In genomic region chr1:39214998-39215873, GRCh38 we compare ENCODE assay signal across 9 cellular contexts. TPM values are rescaled to one million over a fixed set of nuclear protein-coding genes. Genes with fewer than 3 reads are reported as not detected.
DNase-seq lines count a peak whose midpoint lies in the region; ATAC-seq, FAIRE-seq and TF ChIP-seq lines count a peak whose summit lies in the region.
"Had no signal": no experiment of that assay in that cellular context is flagged by ENCODE, and none has a peak within 500 bp of the region (broad histone marks: within the 10 kb centered on the region; RNA-seq: fewer than 3 reads in every experiment).

No MANE protein-coding gene starts in this region.

- CTCF ChIA-PET in RWPE1 (lab: Yijun Ruan, JAX), result interaction anchor here (0.6 to 1.6 kb wide), 5 partner anchors 12 to 116 kb away, joined by 3 to 4 read pairs (median 4); no protein-coding TSS in a partner anchor
- CTCF ChIA-PET in naive thymus-derived CD4-positive, alpha-beta T cell (lab: Charles Lee), result interaction anchor here (0.6 to 6.9 kb wide), 11 partner anchors 8 to 74 kb away, joined by 3 to 72 read pairs (median 5); partner anchors contain the start of gene MACF1

- ATAC-seq in HG02763 (IDR thresholded peaks at IDR 0.05; ENCODE audit: unreplicated experiment), result peak; percentile 52
- peak; percentile 84 for ATAC-seq in naive thymus-derived CD4-positive, alpha-beta T cell

- peak; percentile 94 for FAIRE-seq in GM18507 (lab: Jason Lieb, UNC)

- H3K4me1 ChIP-seq in naive thymus-derived CD4-positive, alpha-beta T cell (ENCODE audit: control insufficient read depth in 2 of 2, insufficient read depth in 2 of 2, low read length in 2 of 2), result peaks cover 22 to 23% of the 10 kb centered on the region in 2 donors

- POLR2A ChIA-PET in RWPE1 (lab: Yijun Ruan, JAX; ENCODE audit: low non-redundant PET), result no interaction called here
- POLR2A ChIA-PET in naive thymus-derived CD4-positive, alpha-beta T cell (lab: Charles Lee), result interaction anchor here (0.6 to 4.1 kb wide), 14 partner anchors 8 to 88 kb away, joined by 3 to 53 read pairs (median 5); partner anchors contain the start of gene MACF1

- intact Hi-C loops in naive thymus-derived CD4-positive, alpha-beta T cell (cut with micrococcal nuclease), result loop anchor here (1.0 to 5.0 kb wide), 7 partner anchors 10 to 43 kb away; no protein-coding TSS in a partner anchor

- peaks cover 0 to 4% (median 0%) of the 10 kb centered on the region in 11 donors for H3K9me3 Mint-ChIP-seq in naive thymus-derived CD4-positive, alpha-beta T cell
- peaks cover 4% of the 10 kb centered on the region for H3K9me3 Mint-ChIP-seq in glutamatergic neuron (ENCODE audit: unreplicated experiment)

- peak overlapping the region; percentile 84 to 97 (median 92) for H3K27ac Mint-ChIP-seq in naive thymus-derived CD4-positive, alpha-beta T cell
- no peak overlapping the region for H3K27ac Mint-ChIP-seq in glutamatergic neuron (ENCODE audit: unreplicated experiment)

- TF ChIP-seq CTCF in RWPE1 (conservative IDR thresholded peaks at IDR 0.05; ENCODE audit: low read depth) (no peak), glutamatergic neuron (IDR thresholded peaks at IDR 0.05; ENCODE audit: partially characterized antibody, unreplicated experiment) (no peak)

- H3K27me3 ChIP-seq in naive thymus-derived CD4-positive, alpha-beta T cell (ENCODE audit: control insufficient read depth in 2 of 2, insufficient read depth in 2 of 2, low read length in 2 of 2), result no peaks in the 10 kb centered on the region
- H3K27me3 ChIP-seq in H7 (ENCODE audit: control insufficient read depth, insufficient read depth, low read length), result no peaks in the 10 kb centered on the region
- H3K27me3 ChIP-seq: SJSA1 had no signal

- DNase-seq in GM18507 (ENCODE audit: extremely low spot score, insufficient read length, low read depth) (no peak), RWPE1 (ENCODE audit: low spot score) (peak; percentile 62), caudate nucleus (lab: John Stamatoyannopoulos, UW) (peak in 1 of 61 donors; percentile 15), H7 (no peak), glutamatergic neuron (no peak), GM03348 (ENCODE audit: low spot score) (no peak)
- DNase-seq in naive thymus-derived CD4-positive, alpha-beta T cell, result peak in 4 of 9 donors; percentile 37 to 48 (median 46)

- H3K4me1 Mint-ChIP-seq in naive thymus-derived CD4-positive, alpha-beta T cell, result peaks cover 38 to 67% (median 54%) of the 10 kb centered on the region in 7 donors
- H3K4me1 Mint-ChIP-seq in glutamatergic neuron (ENCODE audit: low read depth, unreplicated experiment), result peaks cover 25% of the 10 kb centered on the region

- no peaks in the 10 kb centered on the region for H3K36me3 ChIP-seq in naive thymus-derived CD4-positive, alpha-beta T cell (ENCODE audit: control insufficient read depth in 2 of 3, insufficient read depth in 3 of 3, low read length in 3 of 3)
- no peaks in the 10 kb centered on the region for H3K36me3 ChIP-seq in H7 (replicated peaks; ENCODE audit: control insufficient read depth, insufficient read depth, low read length)

- H3K4me3 Mint-ChIP-seq in naive thymus-derived CD4-positive, alpha-beta T cell, result peak overlapping the region; percentile 88 to 98 (median 94)
- no peak overlapping the region for H3K4me3 Mint-ChIP-seq in glutamatergic neuron (ENCODE audit: unreplicated experiment)

- H3K27ac ChIP-seq in RWPE1, result peak overlapping the region; percentile 64
- H3K27ac ChIP-seq in caudate nucleus (ENCODE audit: low read depth, low read length), result peak overlapping the region; percentile 85
- peak overlapping the region; percentile 75 for H3K27ac ChIP-seq in naive thymus-derived CD4-positive, alpha-beta T cell (ENCODE audit: low read depth, low read length)

- H3K36me3 Mint-ChIP-seq in naive thymus-derived CD4-positive, alpha-beta T cell, result peaks cover 0 to 28% (median 4%) of the 10 kb centered on the region in 5 donors
- H3K36me3 Mint-ChIP-seq in glutamatergic neuron (ENCODE audit: unreplicated experiment), result no peaks in the 10 kb centered on the region

- H3K27me3 Mint-ChIP-seq in naive thymus-derived CD4-positive, alpha-beta T cell, result no peaks in the 10 kb centered on the region
- H3K27me3 Mint-ChIP-seq in glutamatergic neuron (ENCODE audit: unreplicated experiment), result peaks cover 7% of the 10 kb centered on the region

- peak overlapping the region; percentile 64 for H3K4me3 ChIP-seq in naive thymus-derived CD4-positive, alpha-beta T cell (ENCODE audit: low read length)
- H3K4me3 ChIP-seq in H7 (ENCODE audit: insufficient read depth, low read depth, low read length), result no peak overlapping the region
- H3K4me3 ChIP-seq: SJSA1 had no signal

- H3K9me3 ChIP-seq in naive thymus-derived CD4-positive, alpha-beta T cell (ENCODE audit: control insufficient read depth in 2 of 3, low read length in 3 of 3), result no peaks in the 10 kb centered on the region
- H3K9me3 ChIP-seq: SJSA1 had no signal

RNA-seq across cellular contexts. Expression of gene MACF1, which starts 10.7 kb away (rescaled TPM):
- 100 to 1,000 TPM; 282 to 409 (median 335) TPM for total RNA-seq in naive thymus-derived CD4-positive, alpha-beta T cell
- 10 to 100 TPM; 21.2 to 90.3 TPM for polyA plus RNA-seq in naive thymus-derived CD4-positive, alpha-beta T cell
- total RNA-seq in H7 (2014; rRNA removed; shearing (Covaris generic)), result 102 and 152 TPM in 2 replicates
- total RNA-seq in glutamatergic neuron (ENCODE audit: unreplicated experiment), result 657 TPM
